26 cellular contexts compared by ENCODE assay signal in the genomic region with DNA sequence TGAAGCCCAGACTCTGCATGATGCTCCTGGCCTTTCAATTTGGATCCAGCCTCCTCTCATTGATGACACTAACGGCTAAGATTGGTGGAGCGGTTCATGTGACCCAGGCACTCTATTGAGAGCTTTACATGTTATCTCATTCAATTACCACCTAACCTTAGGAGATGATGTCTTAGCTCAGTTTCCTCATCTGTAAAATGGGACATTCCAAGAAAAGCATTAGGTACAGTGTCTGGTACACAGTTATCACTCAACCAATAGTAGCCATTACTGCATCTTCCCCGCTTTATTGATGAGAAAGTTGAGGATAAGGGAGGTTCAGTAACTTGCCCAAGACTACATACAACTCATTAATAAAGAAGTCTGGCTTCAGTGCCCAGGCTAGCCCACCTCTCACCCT. TPM values are rescaled to one million over a fixed set of nuclear protein-coding genes. Genes with fewer than 3 reads are reported as not detected.
"Had no signal": no experiment of that assay in that cellular context is flagged by ENCODE, and none has a peak within 500 bp of the region (broad histone marks: within the 10 kb centered on the region; RNA-seq: fewer than 3 reads in every experiment).

No MANE protein-coding gene starts in this region.

- H3K27me3 ChIP-seq: Peyer's patch, SJSA1 had no signal

- H3K36me3 ChIP-seq: Peyer's patch had no signal

- H3K4me3 ChIP-seq: PC-9, Peyer's patch, SJSA1, SK-N-MC had no signal

- DNase-seq: KBM-7; MV-4-11; NCI-H1048; NCI-H1105; NCI-H1417; NCI-H1436 treated with DMSO at 0.1 percent for 48 hours; NCI-H1694; NCI-H187 treated with DMSO at 0.1 percent for 48 hours; NCI-H2029 treated with DMSO at 0.1 percent for 48 hours; NCI-H2171 treated with DMSO at 0.1 percent for 48 hours; NCI-H345; NCI-H510A treated with DMSO at 0.1 percent for 48 hours; NCI-H526; NCI-H82; NK-92 treated with Interleukin-12 subunit alpha and Interleukin-12 subunit beta, amount 100 ng/mL, for 24 hours; OCI-M1; PC-9; Peyer's patch; SIG-M5 had no signal

- H3K4me1 ChIP-seq: Peyer's patch, SJSA1 had no signal

- H3K9me3 ChIP-seq: Peyer's patch, SJSA1 had no signal

- H3K27ac ChIP-seq: HL-60, PC-9, Peyer's patch, SJSA1, SK-N-MC had no signal

RNA-seq across cellular contexts. Expression of gene HEYL, which starts 17.0 kb away (rescaled TPM):
- total RNA-seq: MCF 10A, RPMI7951 had no signal
- polyA plus RNA-seq: IgD-negative memory B cell had no signal

RNA-seq across cellular contexts. Expression of gene NT5C1A, which starts 49.5 kb away (rescaled TPM):
- total RNA-seq: LHCN-M2, MCF 10A, PC-9, Peyer's patch, RPMI7951, SJSA1 had no signal
- polyA plus RNA-seq: IgD-negative memory B cell had no signal
